Comparison of ENCODE assay signal across 15 cellular contexts in the genomic region with DNA sequence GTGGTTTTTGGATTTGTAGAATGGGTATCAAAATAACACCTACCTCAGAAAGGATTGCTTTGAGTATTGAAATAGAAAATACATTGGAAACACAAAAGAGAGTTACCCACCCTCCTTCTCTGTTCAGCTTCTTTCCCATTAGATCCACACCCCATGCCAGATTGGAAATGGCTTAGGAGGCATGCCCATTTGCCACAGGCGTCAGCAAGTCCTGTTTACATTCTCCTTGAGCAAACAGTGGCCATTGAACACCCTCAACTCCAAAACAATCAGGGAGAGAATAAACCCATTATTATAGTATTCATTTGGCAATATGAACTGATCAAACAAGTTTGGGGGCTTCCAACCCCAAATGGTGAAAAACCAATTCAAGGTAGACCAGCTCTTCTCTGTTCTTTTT.
A peak's percentile ranks its signal among the peaks of the same experiment; 100 is the strongest.
DNase-seq lines count a peak whose midpoint lies in the region; ATAC-seq and TF ChIP-seq lines count a peak whose summit lies in the region.
"Had no signal": no experiment of that assay in that cellular context is flagged by ENCODE, and none has a peak within 500 bp of the region (broad histone marks: within the 10 kb centered on the region; RNA-seq: fewer than 3 reads in every experiment).

No MANE protein-coding gene starts in this region.

- H3K27ac Mint-ChIP-seq in stimulated activated naive CD8-positive, alpha-beta T cell treated with anti-CD3 and anti-CD28 coated beads, Interleukin-15, Interleukin-2, amounts not matched to agents 100 ng/mL and 50 ng/mL, for 24 hours, result peak overlapping the region; percentile 88
- H3K27ac Mint-ChIP-seq in activated naive CD8-positive, alpha-beta T cell treated with anti-CD3 and anti-CD28 coated beads, Interleukin-2, amount 50 U/mL, for 24 hours, result peak overlapping the region; percentile 93
- H3K27ac Mint-ChIP-seq: HFFc6, naive B cell, progenitor cell of endocrine pancreas had no signal

- TF ChIP-seq CTCF in GM13976 (IDR thresholded peaks at IDR 0.05; ENCODE audit: borderline replicate concordance, control extremely low read depth, extremely low read depth, insufficient read depth, missing control alignments), result no peak

- no peak for ATAC-seq in stimulated activated naive CD8-positive, alpha-beta T cell treated with anti-CD3 and anti-CD28 coated beads, Interleukin-15, Interleukin-2, amounts not matched to agents 100 U/mL and 50 U/mL, for 24 hours
- ATAC-seq in activated naive CD8-positive, alpha-beta T cell treated with anti-CD3 and anti-CD28 coated beads, Interleukin-2, amount 50 U/mL, for 24 hours, result no peak

- H3K27me3 Mint-ChIP-seq in stimulated activated naive CD8-positive, alpha-beta T cell treated with anti-CD3 and anti-CD28 coated beads, Interleukin-15, Interleukin-2, amounts not matched to agents 100 ng/mL and 50 ng/mL, for 24 hours, result peaks cover 17% of the 10 kb centered on the region
- peaks cover 14% of the 10 kb centered on the region for H3K27me3 Mint-ChIP-seq in activated naive CD8-positive, alpha-beta T cell treated with anti-CD3 and anti-CD28 coated beads, Interleukin-2, amount 50 U/mL, for 24 hours

- peaks cover 48% of the 10 kb centered on the region for H3K4me1 Mint-ChIP-seq in stimulated activated naive CD8-positive, alpha-beta T cell treated with anti-CD3 and anti-CD28 coated beads, Interleukin-15, Interleukin-2, amounts not matched to agents 100 ng/mL and 50 ng/mL, for 24 hours (ENCODE audit: low read depth)
- peaks cover 51% of the 10 kb centered on the region for H3K4me1 Mint-ChIP-seq in activated naive CD8-positive, alpha-beta T cell treated with anti-CD3 and anti-CD28 coated beads, Interleukin-2, amount 50 U/mL, for 24 hours

- H3K9me3 Mint-ChIP-seq in stimulated activated naive CD8-positive, alpha-beta T cell treated with anti-CD3 and anti-CD28 coated beads, Interleukin-15, Interleukin-2, amounts not matched to agents 100 ng/mL and 50 ng/mL, for 24 hours, result no peaks in the 10 kb centered on the region
- H3K9me3 Mint-ChIP-seq in activated naive CD8-positive, alpha-beta T cell treated with anti-CD3 and anti-CD28 coated beads, Interleukin-2, amount 50 U/mL, for 24 hours, result no peaks in the 10 kb centered on the region
- H3K9me3 Mint-ChIP-seq: HFFc6, naive B cell had no signal

- H3K4me3 Mint-ChIP-seq in stimulated activated naive CD8-positive, alpha-beta T cell treated with anti-CD3 and anti-CD28 coated beads, Interleukin-15, Interleukin-2, amounts not matched to agents 100 ng/mL and 50 ng/mL, for 24 hours, result peak overlapping the region; percentile 54
- peak overlapping the region; percentile 35 for H3K4me3 Mint-ChIP-seq in activated naive CD8-positive, alpha-beta T cell treated with anti-CD3 and anti-CD28 coated beads, Interleukin-2, amount 50 U/mL, for 24 hours
- H3K4me3 Mint-ChIP-seq: HFFc6 had no signal

- no peaks in the 10 kb centered on the region for H3K36me3 Mint-ChIP-seq in stimulated activated naive CD8-positive, alpha-beta T cell treated with anti-CD3 and anti-CD28 coated beads, Interleukin-15, Interleukin-2, amounts not matched to agents 100 ng/mL and 50 ng/mL, for 24 hours (ENCODE audit: low read depth)
- H3K36me3 Mint-ChIP-seq in activated naive CD8-positive, alpha-beta T cell treated with anti-CD3 and anti-CD28 coated beads, Interleukin-2, amount 50 U/mL, for 24 hours (ENCODE audit: low read depth), result peaks cover 9% of the 10 kb centered on the region

- in situ Hi-C loops in GM13976 (cut with MboI; ENCODE audit: low sequenced_read_pairs, unreplicated experiment), result loop anchor here (10.0 to 25.0 kb wide), 2 partner anchors 69 to 279 kb away; no protein-coding TSS in a partner anchor

- DNase-seq in stimulated activated naive CD8-positive, alpha-beta T cell treated with anti-CD3 and anti-CD28 coated beads, Interleukin-15, Interleukin-2, amounts not matched to agents 100 U/mL and 50 U/mL, for 24 hours, result no peak
- DNase-seq in NCI-H345 (lab: John Stamatoyannopoulos, UW) (peak; percentile 79), iPS-NIHi7 (ENCODE audit: extremely low spot score) (no peak), iPS-NIHi11 (ENCODE audit: low spot score) (no peak), retina (no peak), GM13976 (ENCODE audit: low spot score) (no peak)
- no peak for DNase-seq in activated naive CD8-positive, alpha-beta T cell treated with anti-CD3 and anti-CD28 coated beads, Interleukin-2, amount 50 U/mL, for 24 hours
- DNase-seq: activated CD8-positive, alpha-beta memory T cell treated with anti-CD3 and anti-CD28 coated beads, Interleukin-2, amount 50 U/mL, for 4 hours; foreskin fibroblast; HFFc6; naive B cell; stimulated activated CD4-positive, alpha-beta T cell treated with anti-CD3 and anti-CD28 coated beads, Interleukin-12 subunit alpha, Interleukin-12 subunit beta, amount 100 ng/mL, for 4 hours; WERI-Rb-1 had no signal
